8 cellular contexts compared by ENCODE assay signal in genomic region chr7:129122751-129123516, GRCh38. TPM values are rescaled to one million over a fixed set of nuclear protein-coding genes. Genes with fewer than 3 reads are reported as not detected.
DNase-seq lines count a peak whose midpoint lies in the region; ATAC-seq and TF ChIP-seq lines count a peak whose summit lies in the region.

No MANE protein-coding gene starts in this region.

- H3K27me3 ChIP-seq in breast epithelium (no peaks in the 10 kb centered on the region), esophagus squamous epithelium (peaks cover 0 to 30% (median 0%) of the 10 kb centered on the region in 4 donors), HAP-1 (ENCODE audit: low read depth) (no peaks in the 10 kb centered on the region)

- 72 to 88% methylated on average over 3 to 4 of the region's 4 CpGs for WGBS in esophagus squamous epithelium, 2 donors

- TF ChIP-seq POLR2A in breast epithelium (IDR thresholded peaks at IDR 0.05): no peak
- TF ChIP-seq POLR2A in esophagus squamous epithelium (IDR thresholded peaks at IDR 0.05): no peak

- peak; percentile 17 for DNase-seq in MCF 10A (ENCODE audit: unreplicated experiment)
- DNase-seq in breast epithelium (ENCODE audit: low spot score in 2 of 2): no peak
- peak; percentile 72 for DNase-seq in activated CD4-positive, alpha-beta memory T cell treated with anti-CD3 and anti-CD28 coated beads for 36 hours
- peak; percentile 24 to 33 for DNase-seq in stimulated activated CD4-positive, alpha-beta T cell treated with anti-CD3 and anti-CD28 coated beads, Interleukin-2, amount 100 ng/mL, for 24 hours
- no peak for DNase-seq in NCI-H187 (lab: John Stamatoyannopoulos, UW)
- no peak for DNase-seq in esophagus squamous epithelium (lab: John Stamatoyannopoulos, UW)
- DNase-seq in HAP-1 (ENCODE audit: low spot score in 2 of 2): no peak

- H3K36me3 ChIP-seq in breast epithelium (no peaks in the 10 kb centered on the region), esophagus squamous epithelium (no peaks in the 10 kb centered on the region), HAP-1 (replicated peaks) (no peaks in the 10 kb centered on the region)

- no peak overlapping the region for H3K4me3 Mint-ChIP-seq in MCF 10A (ENCODE audit: unreplicated experiment)
- H3K4me3 Mint-ChIP-seq in activated CD4-positive, alpha-beta memory T cell treated with anti-CD3 and anti-CD28 coated beads for 36 hours: peak overlapping the region; percentile 21

- peaks cover 17% of the 10 kb centered on the region for H3K27me3 Mint-ChIP-seq in MCF 10A (ENCODE audit: insufficient read depth, unreplicated experiment)
- H3K27me3 Mint-ChIP-seq in activated CD4-positive, alpha-beta memory T cell treated with anti-CD3 and anti-CD28 coated beads for 36 hours: peaks cover 16% of the 10 kb centered on the region

- peaks cover 0 to 8% of the 10 kb centered on the region in 2 donors for H3K9me3 ChIP-seq in breast epithelium
- peaks cover 0 to 7% (median 6%) of the 10 kb centered on the region in 3 donors for H3K9me3 ChIP-seq in esophagus squamous epithelium
- H3K9me3 ChIP-seq in HAP-1: peaks cover 11% of the 10 kb centered on the region

- no peak for TF ChIP-seq CTCF in MCF 10A (IDR thresholded peaks at IDR 0.05; ENCODE audit: unreplicated experiment)
- TF ChIP-seq CTCF in breast epithelium (IDR thresholded peaks at IDR 0.05): no peak
- TF ChIP-seq CTCF in esophagus squamous epithelium (IDR thresholded peaks at IDR 0.05): no peak

- H3K4me1 ChIP-seq in breast epithelium (no peaks in the 10 kb centered on the region), esophagus squamous epithelium (peaks cover 0 to 5% (median 0%) of the 10 kb centered on the region in 3 donors), HAP-1 (no peaks in the 10 kb centered on the region)

- CTCF ChIA-PET in MCF 10A (lab: Yijun Ruan, JAX): interaction anchor here (0.6 kb wide), 1 partner anchor 14 kb away, joined by 3 read pairs; no protein-coding TSS in a partner anchor
- CTCF ChIA-PET in activated CD4-positive, alpha-beta memory T cell treated with anti-CD3 and anti-CD28 coated beads for 36 hours (lab: Charles Lee): interaction anchor here (0.9 to 1.6 kb wide), 4 partner anchors 21 to 95 kb away, joined by 3 to 5 read pairs (median 4); no protein-coding TSS in a partner anchor

- BruUV-seq in MCF 10A (replicated peaks; lab: Mats Ljungman, UMichigan): no TSS peak

- no peak overlapping the region for H3K27ac ChIP-seq in breast epithelium
- no peak overlapping the region for H3K27ac ChIP-seq in esophagus squamous epithelium

- no peak overlapping the region for H3K4me3 ChIP-seq in breast epithelium
- H3K4me3 ChIP-seq in esophagus squamous epithelium: no peak overlapping the region
- no peak overlapping the region for H3K4me3 ChIP-seq in HAP-1

- H3K27ac Mint-ChIP-seq in MCF 10A (ENCODE audit: low read depth, unreplicated experiment): no peak overlapping the region
- peak overlapping the region; percentile 72 for H3K27ac Mint-ChIP-seq in activated CD4-positive, alpha-beta memory T cell treated with anti-CD3 and anti-CD28 coated beads for 36 hours

- intact Hi-C loops in MCF 10A (cut with micrococcal nuclease) (no loop called here), breast epithelium (cut with DNase I; ENCODE audit: low total_unique reads) (no loop called here), esophagus squamous epithelium (cut with DNase I) (no loop called here)
- intact Hi-C loops in activated CD4-positive, alpha-beta memory T cell treated with anti-CD3 and anti-CD28 coated beads for 36 hours (cut with micrococcal nuclease): loop anchor here (1.0 to 2.0 kb wide), 3 partner anchors 11 to 160 kb away; no protein-coding TSS in a partner anchor

- ATAC-seq in HG03108 (IDR thresholded peaks at IDR 0.05; ENCODE audit: unreplicated experiment): peak; percentile 59

- no peaks in the 10 kb centered on the region for H3K9me3 Mint-ChIP-seq in MCF 10A (ENCODE audit: unreplicated experiment)
- H3K9me3 Mint-ChIP-seq in activated CD4-positive, alpha-beta memory T cell treated with anti-CD3 and anti-CD28 coated beads for 36 hours: peaks cover 22% of the 10 kb centered on the region

- H3K4me1 Mint-ChIP-seq in MCF 10A (ENCODE audit: insufficient read depth, unreplicated experiment): no peaks in the 10 kb centered on the region
- H3K4me1 Mint-ChIP-seq in activated CD4-positive, alpha-beta memory T cell treated with anti-CD3 and anti-CD28 coated beads for 36 hours (ENCODE audit: low read depth): peaks cover 28% of the 10 kb centered on the region

- POLR2A ChIA-PET in MCF 10A (lab: Yijun Ruan, JAX): interaction anchor here (0.6 to 1.1 kb wide), 3 partner anchors 8 to 68 kb away, joined by 3 to 4 read pairs (median 3); no protein-coding TSS in a partner anchor
- POLR2A ChIA-PET in activated CD4-positive, alpha-beta memory T cell treated with anti-CD3 and anti-CD28 coated beads for 36 hours (lab: Charles Lee): interaction anchor here (1.2 kb wide), 1 partner anchor 69 kb away, joined by 3 read pairs; the partner anchor contains the start of gene TNPO3

- no peaks in the 10 kb centered on the region for H3K36me3 Mint-ChIP-seq in MCF 10A (ENCODE audit: insufficient read depth, unreplicated experiment)
- peaks cover 10% of the 10 kb centered on the region for H3K36me3 Mint-ChIP-seq in activated CD4-positive, alpha-beta memory T cell treated with anti-CD3 and anti-CD28 coated beads for 36 hours

- in situ Hi-C loops in HAP-1 (cut with MboI; ENCODE audit: low sequenced_read_pairs): no loop called here

RNA-seq across cellular contexts. Expression of gene TSPAN33, which starts 21.6 kb away (rescaled TPM):
- total RNA-seq in MCF 10A (2022) (1.7 TPM in 2 replicates), breast epithelium (10 to 100 TPM in 1 of 3 donors, 1 to 10 TPM in 2; 3.9 to 11.4 (median 5.4) TPM), esophagus squamous epithelium (1 to 10 TPM in 3 of 4 donors, under 1 TPM in 1; 0.44 to 5.9 (median 4.0) TPM)
- 1 to 10 TPM; 3.3 to 4.1 TPM for total RNA-seq in activated CD4-positive, alpha-beta memory T cell treated with anti-CD3 and anti-CD28 coated beads for 36 hours

Comparison
In these comparisons a context has a peak if more than half of its experiments do, and no peak if none do; other contexts are left out.
1. DNase-seq: peak in MCF 10A (single experiment), activated CD4-positive, alpha-beta memory T cell treated with anti-CD3 and anti-CD28 coated beads for 36 hours (single experiment) and stimulated activated CD4-positive, alpha-beta T cell treated with anti-CD3 and anti-CD28 coated beads, Interleukin-2, amount 100 ng/mL, for 24 hours (2 of 2); none in breast epithelium (0 of 2), NCI-H187 (0 of 2), esophagus squamous epithelium (single experiment) and HAP-1 (0 of 2).